Comparison of ENCODE assay signal across 11 cellular contexts in the genomic region with DNA sequence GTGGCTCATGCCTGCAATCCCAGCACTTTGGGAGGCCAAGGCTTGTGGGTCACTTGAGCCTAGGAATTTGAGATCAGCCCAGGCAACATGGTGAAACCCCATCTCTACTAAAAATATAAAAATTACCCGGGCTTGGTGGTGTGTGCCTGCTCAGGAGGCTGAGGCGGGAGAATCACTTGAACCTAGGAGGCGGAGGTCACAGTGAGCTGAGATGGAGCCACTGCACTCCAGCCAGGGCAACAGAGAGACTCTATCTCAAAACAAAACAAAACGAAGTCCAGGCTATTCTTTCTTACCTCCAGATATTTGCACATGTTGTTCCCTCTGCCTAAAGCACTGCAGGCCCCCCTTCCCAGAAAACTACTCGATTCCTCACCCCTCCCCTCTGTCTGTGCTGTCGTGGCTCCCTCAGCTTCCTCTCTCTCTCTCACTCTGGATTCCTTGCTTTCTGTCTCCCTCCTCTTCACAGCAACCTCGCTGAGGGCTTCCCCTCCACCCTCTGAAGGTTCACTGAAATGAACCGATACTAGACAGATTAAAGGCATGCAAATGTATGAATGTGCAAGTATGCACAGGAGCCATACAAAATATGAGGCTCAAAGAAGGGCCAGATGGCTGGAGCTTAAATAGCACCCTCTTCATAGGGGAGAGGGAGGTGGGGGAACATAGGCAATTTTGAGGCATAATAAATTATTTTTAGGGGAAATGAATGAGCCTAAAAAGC. TPM values are rescaled to one million over a fixed set of nuclear protein-coding genes. Genes with fewer than 3 reads are reported as not detected.
DNase-seq lines count a peak whose midpoint lies in the region; ATAC-seq and TF ChIP-seq lines count a peak whose summit lies in the region.
"Had no signal": no experiment of that assay in that cellular context is flagged by ENCODE, and none has a peak within 500 bp of the region (broad histone marks: within the 10 kb centered on the region; RNA-seq: fewer than 3 reads in every experiment).

No MANE protein-coding gene starts in this region.

- ATAC-seq in activated CD8-positive, alpha-beta T cell treated with anti-CD3 and anti-CD28 coated beads for 36 hours: peak; percentile 84
- ATAC-seq in activated CD8-positive, alpha-beta T cell treated with anti-CD3 and anti-CD28 coated beads, Interleukin-2, amount 10 ng/mL, durations not matched to agents 7 days and 5 days: no peak
- peak; percentile 79 for ATAC-seq in GM21515 (IDR thresholded peaks at IDR 0.05; ENCODE audit: unreplicated experiment)
- ATAC-seq in HG03460 (IDR thresholded peaks at IDR 0.05; ENCODE audit: unreplicated experiment): peak; percentile 74
- ATAC-seq in stimulated activated effector memory CD8-positive, alpha-beta T cell treated with anti-CD3 and anti-CD28 coated beads, Interleukin-12 subunit alpha, Interleukin-12 subunit beta, amount 100 ng/mL, for 72 hours: no peak

- H3K4me1 Mint-ChIP-seq in activated CD8-positive, alpha-beta T cell treated with anti-CD3 and anti-CD28 coated beads for 36 hours (ENCODE audit: low read depth): peaks cover 40% of the 10 kb centered on the region
- peaks cover 23% of the 10 kb centered on the region for H3K4me1 Mint-ChIP-seq in activated CD8-positive, alpha-beta T cell treated with anti-CD3 and anti-CD28 coated beads, Interleukin-2, amount 10 ng/mL, durations not matched to agents 7 days and 5 days (ENCODE audit: low read depth)
- H3K4me1 Mint-ChIP-seq in mesothelial cell of epicardium: peaks cover 66% of the 10 kb centered on the region
- peaks cover 5% of the 10 kb centered on the region for H3K4me1 Mint-ChIP-seq in stimulated activated effector memory CD8-positive, alpha-beta T cell treated with anti-CD3 and anti-CD28 coated beads, Interleukin-12 subunit alpha, Interleukin-12 subunit beta, amount 100 ng/mL, for 72 hours

- no peak overlapping the region for H3K27ac Mint-ChIP-seq in activated CD8-positive, alpha-beta T cell treated with anti-CD3 and anti-CD28 coated beads for 36 hours
- no peak overlapping the region for H3K27ac Mint-ChIP-seq in activated CD8-positive, alpha-beta T cell treated with anti-CD3 and anti-CD28 coated beads, Interleukin-2, amount 10 ng/mL, durations not matched to agents 7 days and 5 days
- H3K27ac Mint-ChIP-seq in mesothelial cell of epicardium: peak overlapping the region; percentile 51
- no peak overlapping the region for H3K27ac Mint-ChIP-seq in stimulated activated effector memory CD8-positive, alpha-beta T cell treated with anti-CD3 and anti-CD28 coated beads, Interleukin-12 subunit alpha, Interleukin-12 subunit beta, amount 100 ng/mL, for 72 hours

- H3K27me3 Mint-ChIP-seq in activated CD8-positive, alpha-beta T cell treated with anti-CD3 and anti-CD28 coated beads for 36 hours: no peaks in the 10 kb centered on the region
- H3K27me3 Mint-ChIP-seq in activated CD8-positive, alpha-beta T cell treated with anti-CD3 and anti-CD28 coated beads, Interleukin-2, amount 10 ng/mL, durations not matched to agents 7 days and 5 days (ENCODE audit: low read depth): peaks cover 4% of the 10 kb centered on the region
- H3K27me3 Mint-ChIP-seq in mesothelial cell of epicardium (ENCODE audit: low read depth): no peaks in the 10 kb centered on the region

- CTCF ChIA-PET in activated CD8-positive, alpha-beta T cell treated with anti-CD3 and anti-CD28 coated beads for 36 hours (lab: Charles Lee): interaction anchor here (1.1 to 1.4 kb wide), 2 partner anchors 56 to 480 kb away, joined by 4 to 8 read pairs; no protein-coding TSS in a partner anchor
- CTCF ChIA-PET in activated CD8-positive, alpha-beta T cell treated with anti-CD3 and anti-CD28 coated beads, Interleukin-2, amount 10 ng/mL, durations not matched to agents 7 days and 5 days (lab: Charles Lee): interaction anchor here (1.0 kb wide), 1 partner anchor 478 kb away, joined by 3 read pairs; no protein-coding TSS in a partner anchor

- H3K9me3 Mint-ChIP-seq in activated CD8-positive, alpha-beta T cell treated with anti-CD3 and anti-CD28 coated beads for 36 hours: no peaks in the 10 kb centered on the region
- H3K9me3 Mint-ChIP-seq in activated CD8-positive, alpha-beta T cell treated with anti-CD3 and anti-CD28 coated beads, Interleukin-2, amount 10 ng/mL, durations not matched to agents 7 days and 5 days (ENCODE audit: insufficient read depth): no peaks in the 10 kb centered on the region
- no peaks in the 10 kb centered on the region for H3K9me3 Mint-ChIP-seq in mesothelial cell of epicardium
- H3K9me3 Mint-ChIP-seq in stimulated activated effector memory CD8-positive, alpha-beta T cell treated with anti-CD3 and anti-CD28 coated beads, Interleukin-12 subunit alpha, Interleukin-12 subunit beta, amount 100 ng/mL, for 72 hours: no peaks in the 10 kb centered on the region
- H3K9me3 Mint-ChIP-seq: neural crest cell had no signal

- no peaks in the 10 kb centered on the region for H3K36me3 Mint-ChIP-seq in activated CD8-positive, alpha-beta T cell treated with anti-CD3 and anti-CD28 coated beads for 36 hours (ENCODE audit: low read depth)
- no peaks in the 10 kb centered on the region for H3K36me3 Mint-ChIP-seq in activated CD8-positive, alpha-beta T cell treated with anti-CD3 and anti-CD28 coated beads, Interleukin-2, amount 10 ng/mL, durations not matched to agents 7 days and 5 days (ENCODE audit: low read depth)
- no peaks in the 10 kb centered on the region for H3K36me3 Mint-ChIP-seq in mesothelial cell of epicardium
- no peaks in the 10 kb centered on the region for H3K36me3 Mint-ChIP-seq in stimulated activated effector memory CD8-positive, alpha-beta T cell treated with anti-CD3 and anti-CD28 coated beads, Interleukin-12 subunit alpha, Interleukin-12 subunit beta, amount 100 ng/mL, for 72 hours

- intact Hi-C loops in activated CD8-positive, alpha-beta T cell treated with anti-CD3 and anti-CD28 coated beads for 36 hours (cut with micrococcal nuclease): no loop called here

- H3K4me3 Mint-ChIP-seq in activated CD8-positive, alpha-beta T cell treated with anti-CD3 and anti-CD28 coated beads for 36 hours: peak overlapping the region; percentile 16
- no peak overlapping the region for H3K4me3 Mint-ChIP-seq in activated CD8-positive, alpha-beta T cell treated with anti-CD3 and anti-CD28 coated beads, Interleukin-2, amount 10 ng/mL, durations not matched to agents 7 days and 5 days
- no peak overlapping the region for H3K4me3 Mint-ChIP-seq in mesothelial cell of epicardium
- no peak overlapping the region for H3K4me3 Mint-ChIP-seq in stimulated activated effector memory CD8-positive, alpha-beta T cell treated with anti-CD3 and anti-CD28 coated beads, Interleukin-12 subunit alpha, Interleukin-12 subunit beta, amount 100 ng/mL, for 72 hours
- H3K4me3 Mint-ChIP-seq: neural crest cell had no signal

- peak; percentile 52 for DNase-seq in activated CD8-positive, alpha-beta T cell treated with anti-CD3 and anti-CD28 coated beads for 36 hours
- no peak for DNase-seq in activated CD8-positive, alpha-beta T cell treated with anti-CD3 and anti-CD28 coated beads, Interleukin-2, amount 10 ng/mL, durations not matched to agents 7 days and 5 days
- DNase-seq in mesothelial cell of epicardium (ENCODE audit: low spot score in 2 of 2, unreplicated experiment in 2 of 2): no peak
- no peak for DNase-seq in NCI-H146 (lab: John Stamatoyannopoulos, UW)
- no peak for DNase-seq in stimulated activated effector memory CD8-positive, alpha-beta T cell treated with anti-CD3 and anti-CD28 coated beads, Interleukin-12 subunit alpha, Interleukin-12 subunit beta, amount 100 ng/mL, for 72 hours (ENCODE audit: low spot score in 2 of 2)
- DNase-seq in DMS53 (lab: John Stamatoyannopoulos, UW): no peak
- DNase-seq: activated effector memory CD4-positive, alpha-beta T cell treated with Interleukin-2 at 50 U/mL for 16 hours; NCI-H2029 had no signal

- TF ChIP-seq CTCF in activated CD8-positive, alpha-beta T cell treated with anti-CD3 and anti-CD28 coated beads for 36 hours (IDR thresholded peaks at IDR 0.05): no peak
- no peak for TF ChIP-seq CTCF in mesothelial cell of epicardium (IDR thresholded peaks at IDR 0.05; ENCODE audit: unreplicated experiment)

- POLR2A ChIA-PET in activated CD8-positive, alpha-beta T cell treated with anti-CD3 and anti-CD28 coated beads for 36 hours (lab: Charles Lee): interaction anchor here (0.8 to 1.3 kb wide), 2 partner anchors 13 to 17 kb away, joined by 3 read pairs; no protein-coding TSS in a partner anchor
- POLR2A ChIA-PET in activated CD8-positive, alpha-beta T cell treated with anti-CD3 and anti-CD28 coated beads, Interleukin-2, amount 10 ng/mL, durations not matched to agents 7 days and 5 days (lab: Charles Lee): no interaction called here

RNA-seq across cellular contexts. Expression of gene TMEM177, which starts 18.5 kb away (rescaled TPM):
- total RNA-seq in activated CD8-positive, alpha-beta T cell treated with anti-CD3 and anti-CD28 coated beads for 36 hours: 10 to 100 TPM; 13.1 to 14.6 TPM
- total RNA-seq in activated CD8-positive, alpha-beta T cell treated with anti-CD3 and anti-CD28 coated beads, Interleukin-2, amount 10 ng/mL, durations not matched to agents 7 days and 5 days: 10 to 100 TPM in 1 of 2 experiments, 1 to 10 TPM in 1; 9.1 to 10.4 TPM
- 15.2 to 15.8 TPM (median 15.7 TPM) in 3 replicates for total RNA-seq in mesothelial cell of epicardium

Comparison
In these comparisons a context has a peak if more than half of its experiments do, and no peak if none do; other contexts are left out.
1. ATAC-seq: peak in activated CD8-positive, alpha-beta T cell treated with anti-CD3 and anti-CD28 coated beads for 36 hours (single experiment), GM21515 (single experiment) and HG03460 (single experiment); none in activated CD8-positive, alpha-beta T cell treated with anti-CD3 and anti-CD28 coated beads, Interleukin-2, amount 10 ng/mL, durations not matched to agents 7 days and 5 days (single experiment) and stimulated activated effector memory CD8-positive, alpha-beta T cell treated with anti-CD3 and anti-CD28 coated beads, Interleukin-12 subunit alpha, Interleukin-12 subunit beta, amount 100 ng/mL, for 72 hours (single experiment).